ENCODE assay signal across 2 cellular contexts in genomic region chr4:2321279-2322196, GRCh38.
TF ChIP-seq lines count a peak whose summit lies in the region.

No MANE protein-coding gene starts in this region.

TF ChIP-seq in IMR-90, 13 proteins besides CTCF, POLR2A, EP300 and RAD21:
- no peak for TF ChIP-seq USF2 (IDR thresholded peaks at IDR 0.05; ENCODE audit: low read depth, low read length)
- no peak for TF ChIP-seq FOS (IDR thresholded peaks at IDR 0.05; ENCODE audit: low read depth, low read length)
- no peak for TF ChIP-seq MAZ (IDR thresholded peaks at IDR 0.05; ENCODE audit: borderline replicate concordance, low read depth, low read length)
- no peak for TF ChIP-seq MXI1 (IDR thresholded peaks at IDR 0.05; ENCODE audit: borderline replicate concordance, low read depth, low read length)
- TF ChIP-seq RCOR1 (IDR thresholded peaks at IDR 0.05; ENCODE audit: insufficient replicate concordance, low read length) = no peak
- no peak for TF ChIP-seq CHD1 (IDR thresholded peaks at IDR 0.05; ENCODE audit: low read depth, low read length)
- no peak for TF ChIP-seq BHLHE40 (IDR thresholded peaks at IDR 0.05; ENCODE audit: low read depth, low read length)
- TF ChIP-seq ELK1 (IDR thresholded peaks at IDR 0.05; ENCODE audit: borderline replicate concordance, low read depth, low read length) = no peak
- no peak for TF ChIP-seq NFE2L2 (IDR thresholded peaks at IDR 0.05; ENCODE audit: low read depth, low read length)
- TF ChIP-seq RFX5 (IDR thresholded peaks at IDR 0.05; ENCODE audit: low read depth, low read length) = no peak
- no peak for TF ChIP-seq CEBPB (IDR thresholded peaks at IDR 0.05; ENCODE audit: low read depth, low read length)
- no peak for TF ChIP-seq SMC3 (IDR thresholded peaks at IDR 0.05; ENCODE audit: low read depth, low read length)
- no peak for TF ChIP-seq MAFK (IDR thresholded peaks at IDR 0.05; ENCODE audit: low read depth, low read length)

TF ChIP-seq in H1, 55 proteins besides CTCF, POLR2A, EP300 and RAD21:
- TF ChIP-seq POLR2AphosphoS5 (IDR thresholded peaks at IDR 0.05; ENCODE audit: low read depth, low read length) = no peak
- TF ChIP-seq CBX8 (IDR thresholded peaks at IDR 0.05; ENCODE audit: borderline replicate concordance, low read depth, low read length) = no peak
- TF ChIP-seq CHD7 (IDR thresholded peaks at IDR 0.05; ENCODE audit: insufficient replicate concordance, low read length) = no peak
- no peak for TF ChIP-seq CHD2 (IDR thresholded peaks at IDR 0.05; ENCODE audit: low read length)
- no peak for TF ChIP-seq USF2 (IDR thresholded peaks at IDR 0.05; ENCODE audit: low read length)
- TF ChIP-seq ATF3 (IDR thresholded peaks at IDR 0.05; ENCODE audit: insufficient read depth, low read depth, low read length) = no peak
- TF ChIP-seq RBBP5 (IDR thresholded peaks at IDR 0.05; ENCODE audit: borderline replicate concordance, low read depth, low read length) = no peak
- no peak for TF ChIP-seq BRCA1 (IDR thresholded peaks at IDR 0.05; ENCODE audit: low read depth, low read length)
